ENCODE assay signal across 17 cellular contexts in genomic region chr13:112032186-112032835, GRCh38. TPM values are rescaled to one million over a fixed set of nuclear protein-coding genes. Genes with fewer than 3 reads are reported as not detected.
DNase-seq lines count a peak whose midpoint lies in the region; ATAC-seq and TF ChIP-seq lines count a peak whose summit lies in the region.
"Had no signal": no experiment of that assay in that cellular context is flagged by ENCODE, and none has a peak within 500 bp of the region (broad histone marks: within the 10 kb centered on the region; RNA-seq: fewer than 3 reads in every experiment).

No MANE protein-coding gene starts in this region.

- no peaks in the 10 kb centered on the region for H3K36me3 ChIP-seq in BLaER1
- H3K36me3 ChIP-seq: stomach had no signal

- H3K4me3 ChIP-seq in BLaER1: no peak overlapping the region
- H3K4me3 ChIP-seq: SK-N-MC, stomach had no signal

- no peaks in the 10 kb centered on the region for H3K27me3 Mint-ChIP-seq in activated naive CD8-positive, alpha-beta T cell treated with anti-CD3 and anti-CD28 coated beads, Interleukin-2, amount 50 U/mL, for 24 hours

- H3K27ac Mint-ChIP-seq in activated naive CD8-positive, alpha-beta T cell treated with anti-CD3 and anti-CD28 coated beads, Interleukin-2, amount 50 U/mL, for 24 hours: no peak overlapping the region

- H3K9me3 Mint-ChIP-seq in activated naive CD8-positive, alpha-beta T cell treated with anti-CD3 and anti-CD28 coated beads, Interleukin-2, amount 50 U/mL, for 24 hours: no peaks in the 10 kb centered on the region

- H3K27ac ChIP-seq in BLaER1: no peak overlapping the region
- H3K27ac ChIP-seq in RWPE1: peak overlapping the region; percentile 72
- H3K27ac ChIP-seq: SK-N-MC, stomach had no signal

- no peak overlapping the region for H3K4me3 Mint-ChIP-seq in activated naive CD8-positive, alpha-beta T cell treated with anti-CD3 and anti-CD28 coated beads, Interleukin-2, amount 50 U/mL, for 24 hours

- CTCF ChIA-PET in RWPE1 (lab: Yijun Ruan, JAX): no interaction called here

- H3K4me1 Mint-ChIP-seq in activated naive CD8-positive, alpha-beta T cell treated with anti-CD3 and anti-CD28 coated beads, Interleukin-2, amount 50 U/mL, for 24 hours: no peaks in the 10 kb centered on the region

- ATAC-seq in left ventricle myocardium superior: peak; percentile 13
- ATAC-seq in GM19467 (IDR thresholded peaks at IDR 0.05; ENCODE audit: unreplicated experiment): no peak
- ATAC-seq in activated naive CD8-positive, alpha-beta T cell treated with anti-CD3 and anti-CD28 coated beads, Interleukin-2, amount 50 U/mL, for 24 hours: no peak

- peaks cover 44% of the 10 kb centered on the region for H3K4me1 ChIP-seq in BLaER1
- H3K4me1 ChIP-seq: stomach had no signal

- H3K36me3 Mint-ChIP-seq in activated naive CD8-positive, alpha-beta T cell treated with anti-CD3 and anti-CD28 coated beads, Interleukin-2, amount 50 U/mL, for 24 hours (ENCODE audit: low read depth): no peaks in the 10 kb centered on the region

- peak overlapping the region; percentile 65 for H3K4me2 ChIP-seq in BLaER1

- intact Hi-C loops in left ventricle myocardium superior (cut with micrococcal nuclease): no loop called here

- POLR2A ChIA-PET in RWPE1 (lab: Yijun Ruan, JAX; ENCODE audit: low non-redundant PET): no interaction called here

- no peaks in the 10 kb centered on the region for H3K9me3 ChIP-seq in BLaER1
- H3K9me3 ChIP-seq: stomach had no signal

- DNase-seq in HK-2 (ENCODE audit: unreplicated experiment) (peak; percentile 63), RWPE1 (ENCODE audit: low spot score) (peak; percentile 82), left ventricle myocardium superior (no peak), HuH-7 (ENCODE audit: low spot score) (no peak)
- no peak for DNase-seq in activated CD4-positive, alpha-beta T cell treated with anti-CD3 and anti-CD28 coated beads for 4 hours
- no peak for DNase-seq in activated naive CD8-positive, alpha-beta T cell treated with anti-CD3 and anti-CD28 coated beads, Interleukin-2, amount 50 U/mL, for 24 hours
- DNase-seq: activated effector memory CD4-positive, alpha-beta T cell treated with Interleukin-2 at 50 U/mL for 16 hours; COR-L47; KBM-7; NCI-H1694; NCI-H82; nucleus accumbens; stomach had no signal

- no peak for TF ChIP-seq CTCF in RWPE1 (conservative IDR thresholded peaks at IDR 0.05; ENCODE audit: low read depth)

- no peaks in the 10 kb centered on the region for H4K20me1 ChIP-seq in BLaER1

- no peak overlapping the region for H3K9ac ChIP-seq in BLaER1

- H3K27me3 ChIP-seq in BLaER1: no peaks in the 10 kb centered on the region

RNA-seq across cellular contexts. Expression of gene SOX1, which starts 34.6 kb away (rescaled TPM):
- not detected for total RNA-seq in left ventricle myocardium superior
- total RNA-seq: mesenteric fat pad, stomach had no signal

Comparison
In these comparisons a context has a peak if more than half of its experiments do, and no peak if none do; other contexts are left out.
1. DNase-seq: peak in HK-2 (single experiment) and RWPE1 (single experiment); none in left ventricle myocardium superior (single experiment), activated CD4-positive, alpha-beta T cell treated with anti-CD3 and anti-CD28 coated beads for 4 hours (0 of 2), activated naive CD8-positive, alpha-beta T cell treated with anti-CD3 and anti-CD28 coated beads, Interleukin-2, amount 50 U/mL, for 24 hours (single experiment) and HuH-7 (single experiment).